ENCODE assay signal across 14 cellular contexts in the genomic region with DNA sequence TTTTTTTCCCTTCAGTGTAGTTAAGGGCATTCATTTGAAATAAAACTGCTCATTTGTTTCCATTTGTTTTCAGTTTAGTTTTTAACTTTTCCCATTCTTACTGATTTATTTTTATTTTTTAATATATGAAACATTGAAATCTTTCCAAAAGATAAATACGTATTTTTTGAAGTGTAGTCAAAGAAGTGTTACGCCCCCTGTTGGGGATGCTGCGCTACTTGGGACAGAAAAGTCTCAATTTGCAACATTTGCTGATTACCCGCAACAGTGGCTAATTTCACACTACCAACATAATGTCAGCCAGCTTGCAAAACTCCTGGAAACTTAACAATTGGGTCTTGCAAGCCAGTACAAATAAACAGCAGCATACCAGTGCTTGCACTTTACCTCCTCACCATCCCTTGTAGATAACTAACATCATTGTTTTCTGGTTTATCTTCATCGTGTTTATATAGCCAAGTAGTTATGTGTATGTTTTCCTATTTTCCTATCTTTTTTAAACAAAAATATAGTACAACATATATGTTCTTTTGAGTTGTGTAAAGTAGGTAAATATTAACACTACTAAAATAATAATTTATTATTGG.
DNase-seq lines count a peak whose midpoint lies in the region; ATAC-seq and TF ChIP-seq lines count a peak whose summit lies in the region.
"Had no signal": no experiment of that assay in that cellular context is flagged by ENCODE, and none has a peak within 500 bp of the region (broad histone marks: within the 10 kb centered on the region; RNA-seq: fewer than 3 reads in every experiment).

No MANE protein-coding gene starts in this region.

- TF ChIP-seq POLR2A in HCT116 (IDR thresholded peaks at IDR 0.05; ENCODE audit: borderline replicate concordance, extremely low read depth, insufficient read depth, insufficient read length) (no peak), ovary (IDR thresholded peaks at IDR 0.05) (no peak)

- H3K36me3 Mint-ChIP-seq in WTC11 = no peaks in the 10 kb centered on the region

- no peak overlapping the region for H3K27ac ChIP-seq in C4-2B
- H3K27ac ChIP-seq in HCT116 (ENCODE audit: low read depth, low read length) = no peak overlapping the region
- H3K27ac ChIP-seq in ovary = no peak overlapping the region
- H3K27ac ChIP-seq: thoracic aorta had no signal

- no peaks in the 10 kb centered on the region; the same call in 1 of the 2 replicates for H3K27me3 Mint-ChIP-seq in WTC11 (ENCODE audit: low read depth)
- H3K27me3 Mint-ChIP-seq: activated B cell treated with CpG ODN at 0.5 μM for 24 hours had no signal

- RAD21 ChIA-PET in HCT116 (lab: Charles Lee; ENCODE audit: low non-redundant PET in 1 of 2, low total read pairs in 2 of 2, uncharacterized antibody in 2 of 2, unreplicated experiment in 2 of 2) = no interaction called here

- H3K4me1 Mint-ChIP-seq in WTC11 = no peaks in the 10 kb centered on the region
- H3K4me1 Mint-ChIP-seq: activated B cell treated with CpG ODN at 0.5 μM for 24 hours had no signal

- H3K27me3 ChIP-seq in HCT116 (ENCODE audit: insufficient read depth, low read length) (no peaks in the 10 kb centered on the region), ovary (no peaks in the 10 kb centered on the region)

- no peaks in the 10 kb centered on the region for H3K79me2 ChIP-seq in HCT116 (ENCODE audit: insufficient read depth, low read length)

- H2AFZ ChIP-seq in HCT116 (ENCODE audit: low read depth, low read length, poor library complexity, severe bottlenecking) = no peak overlapping the region

- no peaks in the 10 kb centered on the region for H3K4me1 ChIP-seq in HCT116 (ENCODE audit: control insufficient read depth in 1 of 2, insufficient read depth in 2 of 2, low read length in 2 of 2)
- H3K4me1 ChIP-seq in ovary (ENCODE audit: insufficient read depth) = no peaks in the 10 kb centered on the region

- intact Hi-C loops in HCT116 (cut with micrococcal nuclease) = loop anchor here (10.0 kb wide), 3 partner anchors 260 to 1610 kb away; no protein-coding TSS in a partner anchor
- intact Hi-C loops in ovary (cut with DNase I) = no loop called here

- no peak overlapping the region for H3K4me2 ChIP-seq in HCT116 (ENCODE audit: low read length)

- ATAC-seq in HCT116 (no peak), WTC11 (no peak), GM21515 (IDR thresholded peaks at IDR 0.05; ENCODE audit: unreplicated experiment) (no peak), HG02623 (IDR thresholded peaks at IDR 0.05; ENCODE audit: unreplicated experiment) (no peak)

- H3K9me2 ChIP-seq in HCT116 (ENCODE audit: insufficient read depth) = no peaks in the 10 kb centered on the region

- no peaks in the 10 kb centered on the region for H3K9me3 Mint-ChIP-seq in WTC11
- H3K9me3 Mint-ChIP-seq: activated B cell treated with CpG ODN at 0.5 μM for 24 hours had no signal

- 53 to 65% (median 55%) methylated on average over 5 of the region's 5 CpGs for WGBS in ovary, 3 donors

- no TSS peak for BruUV-seq in HCT116 (replicated peaks; lab: Mats Ljungman, UMichigan)

- no peaks in the 10 kb centered on the region for H4K20me1 ChIP-seq in HCT116 (ENCODE audit: insufficient read depth)

- peak; percentile 6 for DNase-seq in HCT116 (ENCODE audit: low read depth, low spot score)
- peak; percentile 32 for DNase-seq in WTC11 (ENCODE audit: low spot score)
- peak; percentile 32 for DNase-seq in iPS-NIHi7 (ENCODE audit: extremely low spot score)
- DNase-seq in ovary = no peak
- DNase-seq in germinal center (ENCODE audit: low spot score) = no peak
- DNase-seq: activated B cell treated with CpG ODN at 0.5 μM for 24 hours; activated naive CD4-positive, alpha-beta T cell; COR-L47; effector CD8-positive, alpha-beta T cell; NCI-H1417 had no signal

- peak; percentile 32 for TF ChIP-seq CTCF in C4-2B (conservative IDR thresholded peaks at IDR 0.05)
- peak; percentile 12 to 64 (median 48); a peak in 3 of 6 replicates for TF ChIP-seq CTCF in HCT116 (IDR thresholded peaks at IDR 0.05 in 2 of 3, conservative IDR thresholded peaks at IDR 0.05 in 1 of 3; ENCODE audit: borderline replicate concordance in 1 of 3, insufficient read depth in 1 of 3, low read depth in 2 of 3, low read length in 2 of 3)
- TF ChIP-seq CTCF in WTC11 (IDR thresholded peaks at IDR 0.05) = peak; percentile 57
- no peak for TF ChIP-seq CTCF in ovary (IDR thresholded peaks at IDR 0.05)

- CTCF ChIA-PET in HCT116 (lab: Charles Lee) = no interaction called here
- CTCF ChIA-PET in WTC11 (lab: Charles Lee) = no interaction called here

- H3K9ac ChIP-seq in HCT116 (ENCODE audit: low read length) = no peak overlapping the region

- POLR2A ChIA-PET in HCT116 (lab: Charles Lee) = no interaction called here
- POLR2A ChIA-PET in WTC11 (lab: Charles Lee) = no interaction called here

- H3K36me3 ChIP-seq in HCT116 (ENCODE audit: control insufficient read depth in 1 of 2, insufficient read depth in 2 of 2, low read length in 2 of 2) (no peaks in the 10 kb centered on the region), ovary (no peaks in the 10 kb centered on the region)
- H3K36me3 ChIP-seq: thoracic aorta had no signal

- TF ChIP-seq RAD21 in HCT116 (IDR thresholded peaks at IDR 0.05; ENCODE audit: low read depth) = peak; percentile 31; the same call in 1 of the 2 replicates

- no peak overlapping the region for H3K4me3 Mint-ChIP-seq in WTC11
- H3K4me3 Mint-ChIP-seq: activated B cell treated with CpG ODN at 0.5 μM for 24 hours had no signal

- H3K9me3 ChIP-seq in HCT116 (ENCODE audit: control insufficient read depth in 1 of 2, insufficient read depth in 1 of 2, low read depth in 1 of 2, low read length in 2 of 2) = no peaks in the 10 kb centered on the region
- H3K9me3 ChIP-seq in ovary = no peaks in the 10 kb centered on the region
- H3K9me3 ChIP-seq: thoracic aorta had no signal

- TF ChIP-seq EP300 in ovary (IDR thresholded peaks at IDR 0.05) = no peak

- no peak overlapping the region for H3K27ac Mint-ChIP-seq in WTC11
- H3K27ac Mint-ChIP-seq: activated B cell treated with CpG ODN at 0.5 μM for 24 hours had no signal

- H3K4me3 ChIP-seq in HCT116 (replicated peaks in 1 of 2; ENCODE audit: low read depth in 1 of 2, low read length in 2 of 2) = no peak overlapping the region
- H3K4me3 ChIP-seq in ovary = no peak overlapping the region
- H3K4me3 ChIP-seq: thoracic aorta had no signal

TF ChIP-seq in HCT116, 20 proteins besides CTCF, POLR2A, EP300 and RAD21 (continues in another document):
- TF ChIP-seq, protein P1, sequence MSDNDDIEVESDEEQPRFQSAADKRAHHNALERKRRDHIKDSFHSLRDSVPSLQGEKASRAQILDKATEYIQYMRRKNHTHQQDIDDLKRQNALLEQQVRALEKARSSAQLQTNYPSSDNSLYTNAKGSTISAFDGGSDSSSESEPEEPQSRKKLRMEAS (IDR thresholded peaks at IDR 0.05) = no peak
- TF ChIP-seq ELF1 (IDR thresholded peaks at IDR 0.05; ENCODE audit: borderline replicate concordance, low read depth) = no peak
- TF ChIP-seq ZNF274 (IDR thresholded peaks at IDR 0.05; ENCODE audit: low read depth, low read length) = no peak
- no peak for TF ChIP-seq POLR2AphosphoS5 (IDR thresholded peaks at IDR 0.05; ENCODE audit: low read depth, low read length)
- TF ChIP-seq SIN3A (IDR thresholded peaks at IDR 0.05; ENCODE audit: low read depth) = no peak
- no peak for TF ChIP-seq JUND (IDR thresholded peaks at IDR 0.05)
- TF ChIP-seq EGR1 (IDR thresholded peaks at IDR 0.05; ENCODE audit: low read depth) = no peak
- TF ChIP-seq EZH2phosphoT487 (IDR thresholded peaks at IDR 0.05; ENCODE audit: borderline replicate concordance) = no peak
- TF ChIP-seq TCF7L2 (IDR thresholded peaks at IDR 0.05; ENCODE audit: borderline replicate concordance, extremely low read depth, insufficient read depth, insufficient read length) = no peak
- no peak for TF ChIP-seq SRF (IDR thresholded peaks at IDR 0.05; ENCODE audit: low read depth)

TF ChIP-seq in WTC11, 78 proteins besides CTCF, POLR2A, EP300 and RAD21:
- no peak for TF ChIP-seq ZNF219 (CRISPR knock-in tag; IDR thresholded peaks at IDR 0.05; ENCODE audit: borderline replicate concordance)
- TF ChIP-seq ZNF121 (CRISPR knock-in tag; IDR thresholded peaks at IDR 0.05) = no peak
- TF ChIP-seq, protein P2, sequence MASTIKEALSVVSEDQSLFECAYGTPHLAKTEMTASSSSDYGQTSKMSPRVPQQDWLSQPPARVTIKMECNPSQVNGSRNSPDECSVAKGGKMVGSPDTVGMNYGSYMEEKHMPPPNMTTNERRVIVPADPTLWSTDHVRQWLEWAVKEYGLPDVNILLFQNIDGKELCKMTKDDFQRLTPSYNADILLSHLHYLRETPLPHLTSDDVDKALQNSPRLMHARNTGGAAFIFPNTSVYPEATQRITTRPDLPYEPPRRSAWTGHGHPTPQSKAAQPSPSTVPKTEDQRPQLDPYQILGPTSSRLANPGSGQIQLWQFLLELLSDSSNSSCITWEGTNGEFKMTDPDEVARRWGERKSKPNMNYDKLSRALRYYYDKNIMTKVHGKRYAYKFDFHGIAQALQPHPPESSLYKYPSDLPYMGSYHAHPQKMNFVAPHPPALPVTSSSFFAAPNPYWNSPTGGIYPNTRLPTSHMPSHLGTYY (CRISPR knock-in tag; IDR thresholded peaks at IDR 0.05) = no peak
- no peak for TF ChIP-seq ZNF317 (CRISPR knock-in tag; IDR thresholded peaks at IDR 0.05; ENCODE audit: borderline replicate concordance, low read depth)
- TF ChIP-seq, protein P3, sequence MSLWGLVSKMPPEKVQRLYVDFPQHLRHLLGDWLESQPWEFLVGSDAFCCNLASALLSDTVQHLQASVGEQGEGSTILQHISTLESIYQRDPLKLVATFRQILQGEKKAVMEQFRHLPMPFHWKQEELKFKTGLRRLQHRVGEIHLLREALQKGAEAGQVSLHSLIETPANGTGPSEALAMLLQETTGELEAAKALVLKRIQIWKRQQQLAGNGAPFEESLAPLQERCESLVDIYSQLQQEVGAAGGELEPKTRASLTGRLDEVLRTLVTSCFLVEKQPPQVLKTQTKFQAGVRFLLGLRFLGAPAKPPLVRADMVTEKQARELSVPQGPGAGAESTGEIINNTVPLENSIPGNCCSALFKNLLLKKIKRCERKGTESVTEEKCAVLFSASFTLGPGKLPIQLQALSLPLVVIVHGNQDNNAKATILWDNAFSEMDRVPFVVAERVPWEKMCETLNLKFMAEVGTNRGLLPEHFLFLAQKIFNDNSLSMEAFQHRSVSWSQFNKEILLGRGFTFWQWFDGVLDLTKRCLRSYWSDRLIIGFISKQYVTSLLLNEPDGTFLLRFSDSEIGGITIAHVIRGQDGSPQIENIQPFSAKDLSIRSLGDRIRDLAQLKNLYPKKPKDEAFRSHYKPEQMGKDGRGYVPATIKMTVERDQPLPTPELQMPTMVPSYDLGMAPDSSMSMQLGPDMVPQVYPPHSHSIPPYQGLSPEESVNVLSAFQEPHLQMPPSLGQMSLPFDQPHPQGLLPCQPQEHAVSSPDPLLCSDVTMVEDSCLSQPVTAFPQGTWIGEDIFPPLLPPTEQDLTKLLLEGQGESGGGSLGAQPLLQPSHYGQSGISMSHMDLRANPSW (CRISPR knock-in tag; conservative IDR thresholded peaks at IDR 0.05; ENCODE audit: low read depth) = no peak
- TF ChIP-seq ZNF416 (CRISPR knock-in tag; IDR thresholded peaks at IDR 0.05) = no peak

Comparison
In these comparisons a context has a peak if more than half of its experiments do, and no peak if none do; other contexts are left out.
1. CTCF ChIP-seq: peak in C4-2B (single experiment), HCT116 (3 of 3) and WTC11 (single experiment); none in ovary (0 of 3).
2. DNase-seq: peak in HCT116 (single experiment), WTC11 (single experiment) and iPS-NIHi7 (single experiment); none in ovary (0 of 5) and germinal center (single experiment).